In the genomic region with DNA sequence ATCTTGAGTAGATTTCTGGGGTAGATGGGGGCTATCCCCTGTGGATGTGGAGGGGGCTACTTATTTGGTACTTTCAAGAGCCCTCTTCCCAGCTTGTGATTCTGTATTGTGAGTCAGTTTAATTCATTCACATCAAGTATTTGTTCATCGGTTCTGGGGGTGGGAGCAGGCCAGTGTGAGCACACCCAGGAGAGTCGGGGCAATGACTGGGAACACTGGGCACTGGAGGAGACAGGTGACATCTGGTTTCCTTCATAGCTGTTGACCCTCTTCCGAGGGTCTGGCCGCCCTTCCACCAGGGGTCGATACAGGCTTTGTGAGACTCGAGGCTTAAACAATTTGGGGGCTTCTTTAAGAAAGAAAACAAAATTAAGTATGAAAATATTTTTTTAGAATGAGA, we compare ENCODE assay signal across 20 cellular contexts. TPM values are rescaled to one million over a fixed set of nuclear protein-coding genes. Genes with fewer than 3 reads are reported as not detected.
DNase-seq lines count a peak whose midpoint lies in the region; ATAC-seq and TF ChIP-seq lines count a peak whose summit lies in the region.
"Had no signal": no experiment of that assay in that cellular context is flagged by ENCODE, and none has a peak within 500 bp of the region (broad histone marks: within the 10 kb centered on the region; RNA-seq: fewer than 3 reads in every experiment).

No MANE protein-coding gene starts in this region.

- H3K27ac ChIP-seq in WERI-Rb-1: peak overlapping the region; percentile 40
- no peak overlapping the region for H3K27ac ChIP-seq in ovary
- H3K27ac ChIP-seq: SJCRH30 had no signal

- DNase-seq in activated effector memory CD4-positive, alpha-beta T cell treated with anti-CD3 and anti-CD28 coated beads, Interleukin-2, amount 50 U/mL, for 16 hours: peak; percentile 37
- DNase-seq in activated effector memory CD4-positive, alpha-beta T cell treated with Interleukin-2 at 50 U/mL for 16 hours: no peak
- DNase-seq in WERI-Rb-1 (no peak), HEK293T (ENCODE audit: extremely low spot score) (no peak), ovary (no peak), foreskin fibroblast (no peak)
- DNase-seq: 8988T; C1 segment of cervical spinal cord; CD8-positive, alpha-beta T cell; DMS153; HFFc6; Kasumi-1; MG63; NCI-H1417 treated with DMSO at 0.1 percent for 48 hours; NCI-H187; NCI-H2107; NCI-H510A; SJCRH30 had no signal

- intact Hi-C loops in ovary (cut with DNase I): no loop called here

- no peaks in the 10 kb centered on the region for H3K36me3 Mint-ChIP-seq in nephron (ENCODE audit: low read depth)
- H3K36me3 Mint-ChIP-seq: CD8-positive, alpha-beta T cell had no signal

- no peak for TF ChIP-seq EP300 in ovary (IDR thresholded peaks at IDR 0.05)

- WGBS in ovary, 3 donors: 53 to 58% (median 56%) methylated on average over 6 of the region's 6 CpGs

- H3K27me3 Mint-ChIP-seq in nephron (ENCODE audit: low read depth): peaks cover 10% of the 10 kb centered on the region

- H3K27me3 ChIP-seq in WERI-Rb-1 (ENCODE audit: insufficient read depth, low read depth, severe bottlenecking) (no peaks in the 10 kb centered on the region), ovary (no peaks in the 10 kb centered on the region)
- H3K27me3 ChIP-seq: MG63, SJCRH30 had no signal

- no peaks in the 10 kb centered on the region for H3K9me3 ChIP-seq in WERI-Rb-1 (ENCODE audit: severe bottlenecking)
- H3K9me3 ChIP-seq in ovary: no peaks in the 10 kb centered on the region
- H3K9me3 ChIP-seq: SJCRH30 had no signal

- no peak for TF ChIP-seq CTCF in WERI-Rb-1 (IDR thresholded peaks at IDR 0.05; ENCODE audit: low read depth, low read length)
- TF ChIP-seq CTCF in nephron (IDR thresholded peaks at IDR 0.05; ENCODE audit: unreplicated experiment in 3 of 3): no peak
- TF ChIP-seq CTCF in ovary (IDR thresholded peaks at IDR 0.05): no peak
- no peak for TF ChIP-seq CTCF in foreskin fibroblast (IDR thresholded peaks at IDR 0.05; ENCODE audit: low read depth, low read length)

- H3K4me3 ChIP-seq in WERI-Rb-1 (ENCODE audit: low read depth, low read length) (no peak overlapping the region), ovary (no peak overlapping the region), foreskin fibroblast (ENCODE audit: low read depth in 1 of 2, low read length in 2 of 2) (no peak overlapping the region)
- H3K4me3 ChIP-seq: MG63, SJCRH30 had no signal

- H3K4me1 ChIP-seq in ovary (ENCODE audit: insufficient read depth): no peaks in the 10 kb centered on the region

- H3K36me3 ChIP-seq in WERI-Rb-1: no peaks in the 10 kb centered on the region
- H3K36me3 ChIP-seq in ovary: no peaks in the 10 kb centered on the region
- H3K36me3 ChIP-seq: MG63, SJCRH30 had no signal

- peaks cover 6% of the 10 kb centered on the region for H3K9me3 Mint-ChIP-seq in nephron
- H3K9me3 Mint-ChIP-seq: HFFc6 had no signal

- no peak for TF ChIP-seq POLR2A in ovary (IDR thresholded peaks at IDR 0.05)

- peak overlapping the region in 2 of 3 experiments; percentile 37 to 51 for H3K27ac Mint-ChIP-seq in nephron
- H3K27ac Mint-ChIP-seq: CD8-positive, alpha-beta T cell; HFFc6 had no signal

- H3K4me1 Mint-ChIP-seq in nephron: peaks cover 8% of the 10 kb centered on the region

- CTCF ChIA-PET in HEK293T (lab: Yijun Ruan, JAX): no interaction called here

- POLR2A ChIA-PET in HEK293T (lab: Yijun Ruan, JAX): no interaction called here

- no peak overlapping the region for H3K4me3 Mint-ChIP-seq in nephron
- H3K4me3 Mint-ChIP-seq: CD8-positive, alpha-beta T cell; HFFc6 had no signal

- no peak for ATAC-seq in HG03439 (IDR thresholded peaks at IDR 0.05; ENCODE audit: unreplicated experiment)
- ATAC-seq: CD8-positive, alpha-beta T cell had no signal

TF ChIP-seq in HEK293T, 16 proteins besides CTCF, POLR2A, EP300 and RAD21:
- TF ChIP-seq CTBP1 (IDR thresholded peaks at IDR 0.05; ENCODE audit: borderline replicate concordance) (no peak), ELF4 (IDR thresholded peaks at IDR 0.05) (no peak), SP1 (IDR thresholded peaks at IDR 0.05) (no peak), NFRKB (IDR thresholded peaks at IDR 0.05) (no peak), LEF1 (IDR thresholded peaks at IDR 0.05; ENCODE audit: borderline replicate concordance) (no peak), HDGF (IDR thresholded peaks at IDR 0.05; ENCODE audit: borderline replicate concordance) (no peak), TARDBP (IDR thresholded peaks at IDR 0.05) (no peak)
- TF ChIP-seq, protein P1, sequence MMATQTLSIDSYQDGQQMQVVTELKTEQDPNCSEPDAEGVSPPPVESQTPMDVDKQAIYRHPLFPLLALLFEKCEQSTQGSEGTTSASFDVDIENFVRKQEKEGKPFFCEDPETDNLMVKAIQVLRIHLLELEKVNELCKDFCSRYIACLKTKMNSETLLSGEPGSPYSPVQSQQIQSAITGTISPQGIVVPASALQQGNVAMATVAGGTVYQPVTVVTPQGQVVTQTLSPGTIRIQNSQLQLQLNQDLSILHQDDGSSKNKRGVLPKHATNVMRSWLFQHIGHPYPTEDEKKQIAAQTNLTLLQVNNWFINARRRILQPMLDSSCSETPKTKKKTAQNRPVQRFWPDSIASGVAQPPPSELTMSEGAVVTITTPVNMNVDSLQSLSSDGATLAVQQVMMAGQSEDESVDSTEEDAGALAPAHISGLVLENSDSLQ (IDR thresholded peaks at IDR 0.05): no peak

RNA-seq across cellular contexts. Expression of a gene that starts 2.5 kb away (rescaled TPM):
- 10 to 100 TPM in 1 of 7 donors, 1 to 10 TPM in 5, under 1 TPM in 1; 0.95 to 21.1 (median 1.8) TPM for total RNA-seq in ovary
- polyA plus RNA-seq in ovary: under 1 TPM; 0.33 to 0.58 TPM
- total RNA-seq: HFFc6 had no signal
